Comparison of ENCODE assay signal across 11 cellular contexts in genomic region chr10:19921300-19922140, GRCh38.
DNase-seq lines count a peak whose midpoint lies in the region; ATAC-seq, FAIRE-seq and TF ChIP-seq lines count a peak whose summit lies in the region.
"Had no signal": no experiment of that assay in that cellular context is flagged by ENCODE, and none has a peak within 500 bp of the region (broad histone marks: within the 10 kb centered on the region; RNA-seq: fewer than 3 reads in every experiment).

No MANE protein-coding gene starts in this region.

- TF ChIP-seq CTCF in C4-2B (conservative IDR thresholded peaks at IDR 0.05) (no peak), bronchial epithelial cell (IDR thresholded peaks at IDR 0.05; ENCODE audit: insufficient read depth, low read length, severe bottlenecking) (no peak), sigmoid colon (IDR thresholded peaks at IDR 0.05) (no peak)

- H3K27me3 ChIP-seq in bronchial epithelial cell (ENCODE audit: control insufficient read depth, insufficient read depth, low read length) (no peaks in the 10 kb centered on the region), sigmoid colon (no peaks in the 10 kb centered on the region)

- no peak overlapping the region for H3K4me3 Mint-ChIP-seq in activated naive CD8-positive, alpha-beta T cell treated with anti-CD3 and anti-CD28 coated beads for 36 hours
- H3K4me3 Mint-ChIP-seq: activated CD4-positive, alpha-beta memory T cell treated with anti-CD3 and anti-CD28 coated beads for 36 hours; activated naive CD8-positive, alpha-beta T cell had no signal

- no peak overlapping the region for H3K27ac Mint-ChIP-seq in activated naive CD8-positive, alpha-beta T cell treated with anti-CD3 and anti-CD28 coated beads for 36 hours
- H3K27ac Mint-ChIP-seq: activated CD4-positive, alpha-beta memory T cell treated with anti-CD3 and anti-CD28 coated beads for 36 hours; activated naive CD8-positive, alpha-beta T cell had no signal

- ATAC-seq in left cardiac atrium: peak; percentile 76 to 84
- ATAC-seq in HG02938 (IDR thresholded peaks at IDR 0.05; ENCODE audit: unreplicated experiment): no peak
- no peak for ATAC-seq in GM19351 (IDR thresholded peaks at IDR 0.05; ENCODE audit: unreplicated experiment)
- ATAC-seq in GM19035 (IDR thresholded peaks at IDR 0.05; ENCODE audit: unreplicated experiment): no peak

- H3K36me3 ChIP-seq in bronchial epithelial cell (ENCODE audit: control insufficient read depth, insufficient read depth, low read length) (no peaks in the 10 kb centered on the region), sigmoid colon (no peaks in the 10 kb centered on the region)

- no peak for TF ChIP-seq EP300 in sigmoid colon (IDR thresholded peaks at IDR 0.05)

- H3K9me3 Mint-ChIP-seq in activated naive CD8-positive, alpha-beta T cell treated with anti-CD3 and anti-CD28 coated beads for 36 hours: peaks cover 2% of the 10 kb centered on the region
- H3K9me3 Mint-ChIP-seq: activated CD4-positive, alpha-beta memory T cell treated with anti-CD3 and anti-CD28 coated beads for 36 hours had no signal

- DNase-seq in bronchial epithelial cell (ENCODE audit: low read depth) (peak; percentile 30), left cardiac atrium (no peak), sigmoid colon (no peak)
- no peak for DNase-seq in activated naive CD8-positive, alpha-beta T cell treated with anti-CD3 and anti-CD28 coated beads for 36 hours
- DNase-seq: activated CD4-positive, alpha-beta memory T cell treated with anti-CD3 and anti-CD28 coated beads for 36 hours; GDM1 had no signal

- H3K36me3 Mint-ChIP-seq in activated naive CD8-positive, alpha-beta T cell treated with anti-CD3 and anti-CD28 coated beads for 36 hours: no peaks in the 10 kb centered on the region
- H3K36me3 Mint-ChIP-seq: activated CD4-positive, alpha-beta memory T cell treated with anti-CD3 and anti-CD28 coated beads for 36 hours; activated naive CD8-positive, alpha-beta T cell had no signal

- H3K4me1 Mint-ChIP-seq in activated naive CD8-positive, alpha-beta T cell treated with anti-CD3 and anti-CD28 coated beads for 36 hours: no peaks in the 10 kb centered on the region

- H3K9me3 ChIP-seq in sigmoid colon: no peaks in the 10 kb centered on the region

- peaks cover 0 to 57% (median 45%) of the 10 kb centered on the region in 4 donors for H3K4me1 ChIP-seq in sigmoid colon

- no peaks in the 10 kb centered on the region for H3K27me3 Mint-ChIP-seq in activated naive CD8-positive, alpha-beta T cell treated with anti-CD3 and anti-CD28 coated beads for 36 hours
- H3K27me3 Mint-ChIP-seq: activated CD4-positive, alpha-beta memory T cell treated with anti-CD3 and anti-CD28 coated beads for 36 hours; activated naive CD8-positive, alpha-beta T cell had no signal

- FAIRE-seq in bronchial epithelial cell (lab: Jason Lieb, UNC): no peak

- H3K27ac ChIP-seq in C4-2B (peak overlapping the region; percentile 53), sigmoid colon (peak overlapping the region; percentile 61 to 82 (median 68))

- no peak for TF ChIP-seq POLR2A in sigmoid colon (IDR thresholded peaks at IDR 0.05)

- H3K4me3 ChIP-seq in bronchial epithelial cell (ENCODE audit: low read depth, low read length) (no peak overlapping the region), sigmoid colon (no peak overlapping the region)

- 84 to 91% methylated on average over 13 of the region's 13 CpGs for WGBS in sigmoid colon, 2 donors

- intact Hi-C loops in left cardiac atrium (cut with DNase I): no loop called here
- intact Hi-C loops in sigmoid colon (cut with DNase I): loop anchor here (5.0 kb wide), 1 partner anchor 104 kb away; the partner anchor contains the start of gene PLXDC2

Comparison
In these comparisons a context has a peak if more than half of its experiments do, and no peak if none do; other contexts are left out.
1. ATAC-seq: peak in left cardiac atrium (2 of 2); none in HG02938 (single experiment), GM19351 (single experiment) and GM19035 (single experiment).